Comparison of ENCODE assay signal across 8 cellular contexts in genomic region chr13:72727417-72728289, GRCh38. TPM values are rescaled to one million over a fixed set of nuclear protein-coding genes. Genes with fewer than 3 reads are reported as not detected.
DNase-seq lines count a peak whose midpoint lies in the region; ATAC-seq, FAIRE-seq and TF ChIP-seq lines count a peak whose summit lies in the region.

Gene BORA, plus strand, starts transcription at chr13:72727923. Its CDS starts 1,018 bp downstream, at chr13:72728941.
Gene MZT1, minus strand, starts transcription at chr13:72727629. Its CDS starts 27 bp downstream, at chr13:72727602.

- peaks cover 75% of the 10 kb centered on the region for H3K79me2 ChIP-seq in keratinocyte (ENCODE audit: control insufficient read depth, insufficient read depth, low read length)

- peak within 1 kb of the TSS; percentile 86 for H3K27ac Mint-ChIP-seq in chondrocyte (ENCODE audit: unreplicated experiment)

- no peaks in the 10 kb centered on the region for H3K9me3 ChIP-seq in keratinocyte (ENCODE audit: control insufficient read depth, low read depth, low read length)

- ATAC-seq in HG03457 (IDR thresholded peaks at IDR 0.05; ENCODE audit: unreplicated experiment): peak; percentile 95

- POLR2A ChIA-PET in BJ (lab: Charles Lee): no interaction called here

- peak; percentile 87 for FAIRE-seq in keratinocyte (lab: Jason Lieb, UNC)

- H3K36me3 Mint-ChIP-seq in chondrocyte (ENCODE audit: low read depth): no peaks in the 10 kb centered on the region

- H3K27me3 ChIP-seq in BJ (ENCODE audit: control insufficient read depth, insufficient read depth, low read length) (no peaks in the 10 kb centered on the region), keratinocyte (ENCODE audit: control insufficient read depth, extremely low read depth, insufficient read depth, low read length) (no peaks in the 10 kb centered on the region)

- H3K36me3 ChIP-seq in BJ (ENCODE audit: control insufficient read depth, insufficient read depth, low read length): no peaks in the 10 kb centered on the region
- H3K36me3 ChIP-seq in keratinocyte (ENCODE audit: control insufficient read depth in 2 of 2, extremely low read depth in 1 of 2, insufficient read depth in 2 of 2, low read length in 2 of 2): no peaks in the 10 kb centered on the region

- CTCF ChIA-PET in BJ (lab: Yijun Ruan, JAX): no interaction called here

- H3K4me3 ChIP-seq in BJ (ENCODE audit: low read depth, low read length) (peak within 1 kb of the TSS; percentile 93), keratinocyte (ENCODE audit: control insufficient read depth in 2 of 3, extremely low read depth in 1 of 3, insufficient read depth in 2 of 3, low read depth in 1 of 3, low read length in 3 of 3) (peak within 1 kb of the TSS; percentile 53 to 90 (median 85))

- peak within 1 kb of the TSS; percentile 91 for H3K4me2 ChIP-seq in keratinocyte (ENCODE audit: control insufficient read depth, extremely low read depth, insufficient read depth, low read depth, low read length)

- H3K9ac ChIP-seq in keratinocyte (ENCODE audit: control insufficient read depth, extremely low read depth, insufficient read depth, low read length): peak within 1 kb of the TSS; percentile 83

- H4K20me1 ChIP-seq in keratinocyte (ENCODE audit: control insufficient read depth, extremely low read depth, insufficient read depth, low read length): no peaks in the 10 kb centered on the region

- peak within 1 kb of the TSS; percentile 92 for H3K4me3 Mint-ChIP-seq in chondrocyte (ENCODE audit: unreplicated experiment)

- H2AFZ ChIP-seq in keratinocyte (ENCODE audit: control insufficient read depth, low read length): peak within 1 kb of the TSS; percentile 97

- peaks cover 13% of the 10 kb centered on the region for H3K4me1 ChIP-seq in keratinocyte (ENCODE audit: control insufficient read depth, extremely low read depth, insufficient read depth, low read length)

- TF ChIP-seq CTCF in BJ (IDR thresholded peaks at IDR 0.05; ENCODE audit: insufficient read depth, low read depth, low read length) (no peak), chondrocyte (IDR thresholded peaks at IDR 0.05) (no peak), keratinocyte (optimal IDR thresholded peaks at IDR 0.05 in 1 of 3, IDR thresholded peaks at IDR 0.05 in 1 of 3, conservative IDR thresholded peaks at IDR 0.05 in 1 of 3; ENCODE audit: extremely low read depth in 1 of 3, insufficient read depth in 2 of 3, low read length in 3 of 3) (no peak)

- H3K27me3 Mint-ChIP-seq in chondrocyte (ENCODE audit: low read depth): no peaks in the 10 kb centered on the region

- peaks cover 36% of the 10 kb centered on the region for H3K4me1 Mint-ChIP-seq in chondrocyte (ENCODE audit: low read depth)

- dilution Hi-C loops in keratinocyte (cut with MboI; ENCODE audit: extremely low pct_ligation_motif_present, low sequenced_read_pairs): no loop called here

- H3K27ac ChIP-seq in keratinocyte (ENCODE audit: control insufficient read depth, insufficient read depth, low read length): peak within 1 kb of the TSS; percentile 71

- H3K9me1 ChIP-seq in keratinocyte (ENCODE audit: control insufficient read depth, extremely low read depth, insufficient read depth, low read length): no peaks in the 10 kb centered on the region

- H3K9me3 Mint-ChIP-seq in chondrocyte (ENCODE audit: low read depth): no peaks in the 10 kb centered on the region

- DNase-seq in BJ (ENCODE audit: low read depth): peak; percentile 96
- peak; percentile 61 for DNase-seq in GM19240 (ENCODE audit: insufficient read length, low spot score)
- DNase-seq in NCI-H524 (lab: John Stamatoyannopoulos, UW): peak; percentile 96 to 97
- peak; percentile 88 to 89 for DNase-seq in activated CD4-positive, alpha-beta T cell treated with anti-CD3 and anti-CD28 coated beads for 24 hours (ENCODE audit: low read depth in 2 of 2)
- DNase-seq in chondrocyte (ENCODE audit: low spot score): peak; percentile 97
- DNase-seq in keratinocyte (ENCODE audit: low read depth, low spot score): peak; percentile 40
- DNase-seq in stimulated activated CD4-positive, alpha-beta T cell treated with anti-CD3 and anti-CD28 coated beads, Interleukin-15, amount 100 ng/mL, for 1 hour (ENCODE audit: low read depth in 1 of 2, low spot score in 1 of 2): peak; percentile 88 to 92

RNA-seq across cellular contexts. Expression of gene BORA, which starts in this region (rescaled TPM):
- polyA plus RNA-seq in BJ (2011; rRNA removed) (2.0 and 3.9 TPM in 2 replicates), keratinocyte (2.9 to 8.3 TPM (median 3.4 TPM) in 3 replicates)
- polyA minus RNA-seq in BJ (2011; rRNA and poly(A)+ RNA removed): 1.5 and 2.9 TPM in 2 replicates
- 2.8 to 4.5 TPM (median 3.2 TPM) in 3 replicates for total RNA-seq in chondrocyte
- polyA plus RNA-seq in keratinocyte (2011; ENCODE audit: low read depth): 1.0 TPM
- polyA plus RNA-seq in keratinocyte (2011; cell fraction: cytosol; rRNA removed): 2.1 and 4.7 TPM in 2 replicates
- 4.4 and 4.8 TPM in 2 replicates for polyA plus RNA-seq in keratinocyte (2011; cell fraction: nucleus; rRNA removed)
- 1.3 and 5.0 TPM in 2 replicates for polyA plus RNA-seq in keratinocyte (2012; ENCODE audit: low replicate concordance)
- 0.52 to 6.4 TPM (median 1.1 TPM) in 3 replicates for polyA minus RNA-seq in keratinocyte
- polyA minus RNA-seq in keratinocyte (2011; cell fraction: cytosol; rRNA and poly(A)+ RNA removed): 1.5 TPM
- polyA minus RNA-seq in keratinocyte (2011; cell fraction: nucleus; rRNA and poly(A)+ RNA removed): 1.5 and 2.4 TPM in 2 replicates

RNA-seq across cellular contexts. Expression of gene MZT1, which starts in this region (rescaled TPM):
- polyA plus RNA-seq in BJ (2011; rRNA removed): 3.3 and 6.3 TPM in 2 replicates
- 0.76 and 1.6 TPM in 2 replicates for polyA minus RNA-seq in BJ (2011; rRNA and poly(A)+ RNA removed)
- 10.9 to 11.7 TPM (median 11.6 TPM) in 3 replicates for total RNA-seq in chondrocyte
- 4.6 to 13.7 TPM (median 7.6 TPM) in 3 replicates for polyA plus RNA-seq in keratinocyte
- polyA plus RNA-seq in keratinocyte (2011; ENCODE audit: low read depth): 13.8 TPM
- polyA plus RNA-seq in keratinocyte (2011; cell fraction: cytosol; rRNA removed): 4.8 and 8.3 TPM in 2 replicates
- 1.6 and 2.8 TPM in 2 replicates for polyA plus RNA-seq in keratinocyte (2011; cell fraction: nucleus; rRNA removed)
- 7.5 and 10.5 TPM in 2 replicates for polyA plus RNA-seq in keratinocyte (2012; ENCODE audit: low replicate concordance)
- polyA minus RNA-seq in keratinocyte: 0.26 to 2.3 TPM (median 0.82 TPM) in 3 replicates
- polyA minus RNA-seq in keratinocyte (2011; cell fraction: cytosol; rRNA and poly(A)+ RNA removed): 3.3 TPM
- polyA minus RNA-seq in keratinocyte (2011; cell fraction: nucleus; rRNA and poly(A)+ RNA removed): 0.53 and 1.4 TPM in 2 replicates

Comparison
In these comparisons a context has a peak if more than half of its experiments do, and no peak if none do; other contexts are left out.
1. Peak in every context shown above with its lines: DNase-seq, ATAC-seq, H3K4me3 ChIP-seq and H3K27ac ChIP-seq.
2. DNase-seq: peak in every context shown above with its lines; median percentile 97 in chondrocyte; 96 in NCI-H524; 96 in BJ; 90 in stimulated activated CD4-positive, alpha-beta T cell treated with anti-CD3 and anti-CD28 coated beads, Interleukin-15, amount 100 ng/mL, for 1 hour; 88 in activated CD4-positive, alpha-beta T cell treated with anti-CD3 and anti-CD28 coated beads for 24 hours; 61 in GM19240; 40 in keratinocyte.